ENCODE assay signal across 11 cellular contexts in genomic region chr22:41525450-41526225, GRCh38. TPM values are rescaled to one million over a fixed set of nuclear protein-coding genes. Genes with fewer than 3 reads are reported as not detected.
DNase-seq lines count a peak whose midpoint lies in the region; ATAC-seq, FAIRE-seq and TF ChIP-seq lines count a peak whose summit lies in the region.
"Had no signal": no experiment of that assay in that cellular context is flagged by ENCODE, and none has a peak within 500 bp of the region (broad histone marks: within the 10 kb centered on the region; RNA-seq: fewer than 3 reads in every experiment).

No MANE protein-coding gene starts in this region.

- no peaks in the 10 kb centered on the region for H3K9me3 Mint-ChIP-seq in HFFc6

- in situ Hi-C loops in GM13977 (cut with MboI; ENCODE audit: low pct_unique_long_range_greater_than_20kb, low sequenced_read_pairs, unreplicated experiment) = no loop called here

- no peaks in the 10 kb centered on the region for H3K27me3 ChIP-seq in neural cell (ENCODE audit: insufficient read depth, low read depth, low read length)
- H3K27me3 ChIP-seq: left lung had no signal

- no peak overlapping the region for H2AFZ ChIP-seq in neural cell (ENCODE audit: low read depth, low read length)

- DNase-seq in A549 (ENCODE audit: low read depth in 1 of 2, low spot score in 1 of 2) = no peak
- no peak for DNase-seq in HFFc6
- DNase-seq in caudate nucleus (lab: John Stamatoyannopoulos, UW) = no peak
- DNase-seq in NCI-H1092 treated with DMSO at 0.1 percent for 48 hours (lab: John Stamatoyannopoulos, UW) = no peak
- no peak for DNase-seq in GM13977 (ENCODE audit: low spot score)
- no peak for DNase-seq in DMS 273 treated with DMSO at 0.1 percent for 48 hours (lab: John Stamatoyannopoulos, UW)
- DNase-seq in COLO668 (lab: John Stamatoyannopoulos, UW; ENCODE audit: unreplicated experiment) = no peak
- DNase-seq: DMS79 treated with DMSO at 0.1 percent for 48 hours, left lung, OCI-M1 had no signal

- no peak overlapping the region for H3K27ac ChIP-seq in A549
- H3K27ac ChIP-seq in caudate nucleus (ENCODE audit: low read depth, low read length) = peak overlapping the region; percentile 68
- no peak overlapping the region for H3K27ac ChIP-seq in neural cell (ENCODE audit: low read length)

- TF ChIP-seq POLR2A in A549 (IDR thresholded peaks at IDR 0.05; ENCODE audit: low read length) = no peak

- no peak for TF ChIP-seq EP300 in A549 (IDR thresholded peaks at IDR 0.05)
- no peak for TF ChIP-seq EP300 in neural cell (conservative IDR thresholded peaks at IDR 0.05; ENCODE audit: poor library complexity, severe bottlenecking)

- H3K4me3 ChIP-seq in A549 (no peak overlapping the region), neural cell (ENCODE audit: low read length) (no peak overlapping the region)
- H3K4me3 ChIP-seq: left lung had no signal

- TF ChIP-seq RAD21 in A549 (conservative IDR thresholded peaks at IDR 0.05 in 1 of 2, IDR thresholded peaks at IDR 0.05 in 1 of 2) (no peak), neural cell (conservative IDR thresholded peaks at IDR 0.05) (no peak)

- peaks cover 11% of the 10 kb centered on the region for H3K4me1 Mint-ChIP-seq in HFFc6 (ENCODE audit: low read depth)

- no peaks in the 10 kb centered on the region for H3K9me2 ChIP-seq in neural cell (ENCODE audit: insufficient read depth, low read length)

- no peak overlapping the region for H3K4me3 Mint-ChIP-seq in HFFc6

- TF ChIP-seq CTCF in A549 (IDR thresholded peaks at IDR 0.05) = no peak
- TF ChIP-seq CTCF in HFFc6 (IDR thresholded peaks at IDR 0.05) = no peak
- TF ChIP-seq CTCF in neural cell (IDR thresholded peaks at IDR 0.05; ENCODE audit: poor library complexity, severe bottlenecking) = no peak
- no peak for TF ChIP-seq CTCF in GM13977 (IDR thresholded peaks at IDR 0.05; ENCODE audit: extremely low read depth, insufficient read depth, missing control alignments)

- peaks cover 6% of the 10 kb centered on the region; the same call in 1 of the 2 replicates for H3K36me3 Mint-ChIP-seq in HFFc6 (ENCODE audit: low read depth)

- 100% methylated on average over 5 of the region's 13 CpGs for WGBS in A549 (ENCODE audit: missing lambda C conversion rate)

- H3K9me3 ChIP-seq in A549 (no peaks in the 10 kb centered on the region), neural cell (ENCODE audit: low read length) (no peaks in the 10 kb centered on the region)
- H3K9me3 ChIP-seq: left lung had no signal

- ATAC-seq in A549 = peak; percentile 3 to 7; a peak in 3 of 6 replicates

- H3F3A ChIP-seq in neural cell (ENCODE audit: insufficient read depth, low read length, poor library complexity, severe bottlenecking) = no peaks in the 10 kb centered on the region

- POLR2A ChIA-PET in A549 (lab: Yijun Ruan, JAX) = no interaction called here

- H3K36me3 ChIP-seq in neural cell (ENCODE audit: insufficient read depth, low read length) = no peaks in the 10 kb centered on the region

- peak overlapping the region; percentile 60 for H3K27ac Mint-ChIP-seq in HFFc6

- no peaks in the 10 kb centered on the region for H3K4me1 ChIP-seq in A549

- H3K27me3 Mint-ChIP-seq in HFFc6 (ENCODE audit: insufficient read depth) = peaks cover 31% of the 10 kb centered on the region

- H4K20me1 ChIP-seq in neural cell (ENCODE audit: insufficient read depth) = no peaks in the 10 kb centered on the region

- CTCF ChIA-PET in A549 (lab: Yijun Ruan, JAX) = interaction anchor here (0.6 to 6.3 kb wide), 6 partner anchors 9 to 124 kb away, joined by 3 to 69 read pairs (median 8); partner anchors contain the start of gene POLR3H

- H3K9ac ChIP-seq in neural cell (ENCODE audit: low read length) = no peak overlapping the region

- H3K4me2 ChIP-seq in A549 (no peak overlapping the region), neural cell (ENCODE audit: low read length) (no peak overlapping the region)

- FAIRE-seq in A549 (lab: Jason Lieb, UNC) = no peak

- H3K79me2 ChIP-seq in neural cell (replicated peaks; ENCODE audit: insufficient read depth, low read length) = no peaks in the 10 kb centered on the region

TF ChIP-seq in A549, 52 proteins besides CTCF, POLR2A, EP300 and RAD21 (continues in another document):
- TF ChIP-seq FOXS1 (CRISPR knock-in tag; IDR thresholded peaks at IDR 0.05) = no peak
- TF ChIP-seq HEYL (CRISPR knock-in tag; IDR thresholded peaks at IDR 0.05) = no peak
- TF ChIP-seq NFE2L2 (conservative IDR thresholded peaks at IDR 0.05; ENCODE audit: low read length) = no peak
- no peak for TF ChIP-seq HOXA7 (CRISPR knock-in tag; IDR thresholded peaks at IDR 0.05)
- TF ChIP-seq SMC3 (IDR thresholded peaks at IDR 0.05) = no peak
- TF ChIP-seq EHMT2 (IDR thresholded peaks at IDR 0.05; ENCODE audit: low read depth) = no peak
- no peak for TF ChIP-seq ZFP36 (IDR thresholded peaks at IDR 0.05; ENCODE audit: borderline replicate concordance, partially characterized antibody)
- no peak for TF ChIP-seq FOSB (CRISPR knock-in tag; IDR thresholded peaks at IDR 0.05)
- TF ChIP-seq PBX3 (IDR thresholded peaks at IDR 0.05) = no peak
- no peak for TF ChIP-seq SREBF2 (IDR thresholded peaks at IDR 0.05)

TF ChIP-seq in neural cell, 6 proteins besides CTCF, POLR2A, EP300 and RAD21:
- TF ChIP-seq SMC3 (conservative IDR thresholded peaks at IDR 0.05; ENCODE audit: poor library complexity) (no peak), POLR2AphosphoS5 (IDR thresholded peaks at IDR 0.05) (peak; percentile 10)

RNA-seq across cellular contexts. Expression of gene POLR3H, which starts 18.6 kb away (rescaled TPM):
- polyA plus RNA-seq in A549 (2011; rRNA removed) (24.5 and 26.0 TPM in 2 replicates), A549 (2017; fragmentation: RNase III; extraction: RNeasy Plus Mini Kit Qiagen cat#74134 plus additional on column Dnase treatment) (26.1 to 27.7 TPM (median 27.5 TPM) in 3 replicates), neural cell (28.0 and 35.8 TPM in 2 replicates)
- polyA plus RNA-seq in A549 (2012; cell fraction: cytosol; rRNA removed) = 50.6 TPM in 2 replicates
- polyA plus RNA-seq in A549 (2012; cell fraction: nucleus; rRNA removed) = 37.0 and 41.9 TPM in 2 replicates
- 19.9 and 33.9 TPM in 2 replicates for polyA minus RNA-seq in A549 (2011; rRNA and poly(A)+ RNA removed)
- total RNA-seq in HFFc6 (2021; fragmentation: NEBNext Ultra II Directional; extraction: Animal tissue kit (Norgen Biotek cat#: 25700)) = 10 to 100 TPM; 50.9 to 72.1 (median 56.0) TPM
- polyA minus RNA-seq in neural cell = 25.8 and 27.0 TPM in 2 replicates

RNA-seq across cellular contexts. Expression of gene CSDC2, which starts 35.2 kb away (rescaled TPM):
- 0.45 and 0.54 TPM in 2 replicates for polyA plus RNA-seq in A549 (2011; rRNA removed)
- polyA plus RNA-seq in A549 (2012; cell fraction: cytosol; rRNA removed) = 0.62 and 0.89 TPM in 2 replicates
- polyA plus RNA-seq in A549 (2012; cell fraction: nucleus; rRNA removed) = 1.3 and 1.5 TPM in 2 replicates
- polyA plus RNA-seq in A549 (2017; fragmentation: RNase III; extraction: RNeasy Plus Mini Kit Qiagen cat#74134 plus additional on column Dnase treatment) = 1.7 to 2.8 TPM (median 2.6 TPM) in 3 replicates
- 0.17 and 0.54 TPM in 2 replicates for polyA minus RNA-seq in A549 (2011; rRNA and poly(A)+ RNA removed)
- total RNA-seq in HFFc6 (2021; fragmentation: NEBNext Ultra II Directional; extraction: Animal tissue kit (Norgen Biotek cat#: 25700)) = 1 to 10 TPM; 3.4 to 7.9 (median 4.2) TPM
- 7.1 and 10.3 TPM in 2 replicates for polyA plus RNA-seq in neural cell
- 6.3 and 7.8 TPM in 2 replicates for polyA minus RNA-seq in neural cell

RNA-seq across cellular contexts. Expression of gene ACO2, which starts 56.7 kb away (rescaled TPM):
- 30.7 and 32.8 TPM in 2 replicates for polyA plus RNA-seq in A549 (2011; rRNA removed)
- 56.6 and 60.1 TPM in 2 replicates for polyA plus RNA-seq in A549 (2012; cell fraction: cytosol; rRNA removed)
- 70.9 and 105 TPM in 2 replicates for polyA plus RNA-seq in A549 (2012; cell fraction: nucleus; rRNA removed)
- polyA plus RNA-seq in A549 (2017; fragmentation: RNase III; extraction: RNeasy Plus Mini Kit Qiagen cat#74134 plus additional on column Dnase treatment) = 43.7 to 45.7 TPM (median 43.7 TPM) in 3 replicates
- 40.0 and 48.5 TPM in 2 replicates for polyA minus RNA-seq in A549 (2011; rRNA and poly(A)+ RNA removed)
- 10 to 100 TPM; 72.3 to 87.4 (median 78.7) TPM for total RNA-seq in HFFc6 (2021; fragmentation: NEBNext Ultra II Directional; extraction: Animal tissue kit (Norgen Biotek cat#: 25700))
- polyA plus RNA-seq in neural cell = 72.3 and 88.2 TPM in 2 replicates
- polyA minus RNA-seq in neural cell = 110 TPM in 2 replicates

RNA-seq across cellular contexts. Expression of gene PHF5A, which starts 57.1 kb away (rescaled TPM):
- polyA plus RNA-seq in A549 (2011; rRNA removed) (69.4 and 82.6 TPM in 2 replicates), A549 (2017; fragmentation: RNase III; extraction: RNeasy Plus Mini Kit Qiagen cat#74134 plus additional on column Dnase treatment) (78.4 to 86.6 TPM (median 80.1 TPM) in 3 replicates), neural cell (148 and 153 TPM in 2 replicates)
- 66.3 and 69.3 TPM in 2 replicates for polyA plus RNA-seq in A549 (2012; cell fraction: cytosol; rRNA removed)
- 17.9 and 41.9 TPM in 2 replicates for polyA plus RNA-seq in A549 (2012; cell fraction: nucleus; rRNA removed)
- polyA minus RNA-seq in A549 (2011; rRNA and poly(A)+ RNA removed) = 31.4 and 38.0 TPM in 2 replicates
- total RNA-seq in HFFc6 (2021; fragmentation: NEBNext Ultra II Directional; extraction: Animal tissue kit (Norgen Biotek cat#: 25700)) = 10 to 100 TPM; 40.0 to 58.4 (median 55.3) TPM
- polyA minus RNA-seq in neural cell = 66.7 and 76.3 TPM in 2 replicates
